22 cellular contexts compared by ENCODE assay signal in the genomic region with DNA sequence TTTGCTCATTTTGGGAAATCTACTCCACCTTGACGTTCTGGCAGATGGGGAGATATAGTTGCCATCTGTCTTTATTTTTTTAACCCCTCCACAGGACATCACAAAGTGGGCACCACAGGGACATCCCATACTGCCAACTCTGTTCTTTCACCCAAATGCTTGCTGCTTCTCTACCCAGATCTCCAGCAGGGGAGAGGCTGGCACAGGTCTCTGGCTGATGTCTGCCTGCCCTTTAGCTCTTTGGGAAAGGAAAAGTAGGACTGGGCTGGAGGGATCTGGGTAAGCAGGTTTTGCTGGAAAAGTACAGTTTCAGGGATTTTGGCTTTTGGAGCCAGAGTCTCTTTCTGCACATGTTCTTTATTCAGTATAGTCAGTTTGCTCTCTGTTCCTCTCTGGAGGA.
DNase-seq lines count a peak whose midpoint lies in the region; ATAC-seq, FAIRE-seq and TF ChIP-seq lines count a peak whose summit lies in the region.
"Had no signal": no experiment of that assay in that cellular context is flagged by ENCODE, and none has a peak within 500 bp of the region (broad histone marks: within the 10 kb centered on the region; RNA-seq: fewer than 3 reads in every experiment).

No MANE protein-coding gene starts in this region.

- H3K36me3 Mint-ChIP-seq in stimulated activated naive CD8-positive, alpha-beta T cell treated with anti-CD3 and anti-CD28 coated beads, Interleukin-15, Interleukin-2, amounts not matched to agents 100 ng/mL and 50 ng/mL, for 24 hours (ENCODE audit: low read depth): peaks cover 7% of the 10 kb centered on the region
- peaks cover 57% of the 10 kb centered on the region for H3K36me3 Mint-ChIP-seq in central memory CD8-positive, alpha-beta T cell (ENCODE audit: insufficient read depth)

- no peaks in the 10 kb centered on the region for H3K27me3 ChIP-seq in neutrophil
- H3K27me3 ChIP-seq in stomach: no peaks in the 10 kb centered on the region
- peaks cover 3% of the 10 kb centered on the region; the same call in 1 of the 2 replicates for H3K27me3 ChIP-seq in HAP-1 (ENCODE audit: low read depth)

- H3K9me3 ChIP-seq in neutrophil (no peaks in the 10 kb centered on the region), stomach (no peaks in the 10 kb centered on the region), HAP-1 (no peaks in the 10 kb centered on the region)

- in situ Hi-C loops in HAP-1 (cut with MboI; ENCODE audit: low sequenced_read_pairs): no loop called here

- WGBS in stomach, 5 donors: 26 to 36% (median 35%) methylated on average over 1 of the region's 1 CpG

- no peak for ATAC-seq in stimulated activated naive CD8-positive, alpha-beta T cell treated with anti-CD3 and anti-CD28 coated beads, Interleukin-15, Interleukin-2, amounts not matched to agents 100 U/mL and 50 U/mL, for 24 hours
- ATAC-seq in central memory CD8-positive, alpha-beta T cell (replicated peaks; ENCODE audit: extremely low read depth, poor library complexity, severe bottlenecking): no peak
- ATAC-seq: GM12878, K562 had no signal

- H3K4me1 ChIP-seq in neutrophil (ENCODE audit: control insufficient read depth in 1 of 2, insufficient read depth in 1 of 2, low read depth in 1 of 2, low read length in 1 of 2) (no peaks in the 10 kb centered on the region), stomach (no peaks in the 10 kb centered on the region), HAP-1 (no peaks in the 10 kb centered on the region)

- TF ChIP-seq EP300 in stomach (IDR thresholded peaks at IDR 0.05): no peak

- no peaks in the 10 kb centered on the region for H3K27me3 Mint-ChIP-seq in stimulated activated naive CD8-positive, alpha-beta T cell treated with anti-CD3 and anti-CD28 coated beads, Interleukin-15, Interleukin-2, amounts not matched to agents 100 ng/mL and 50 ng/mL, for 24 hours
- no peaks in the 10 kb centered on the region for H3K27me3 Mint-ChIP-seq in central memory CD8-positive, alpha-beta T cell

- peaks cover 92% of the 10 kb centered on the region for H3K36me3 ChIP-seq in neutrophil
- H3K36me3 ChIP-seq in stomach: no peaks in the 10 kb centered on the region
- no peaks in the 10 kb centered on the region for H3K36me3 ChIP-seq in HAP-1 (replicated peaks)

- H3K4me3 ChIP-seq in neutrophil (ENCODE audit: low read depth in 1 of 2, low read length in 1 of 2) (no peak overlapping the region), stomach (no peak overlapping the region), HAP-1 (no peak overlapping the region)
- H3K4me3 ChIP-seq: GM12878, K562, SK-N-MC had no signal

- no peaks in the 10 kb centered on the region for H3K9me3 Mint-ChIP-seq in stimulated activated naive CD8-positive, alpha-beta T cell treated with anti-CD3 and anti-CD28 coated beads, Interleukin-15, Interleukin-2, amounts not matched to agents 100 ng/mL and 50 ng/mL, for 24 hours
- H3K9me3 Mint-ChIP-seq in central memory CD8-positive, alpha-beta T cell: no peaks in the 10 kb centered on the region

- no peak overlapping the region for H3K4me3 Mint-ChIP-seq in stimulated activated naive CD8-positive, alpha-beta T cell treated with anti-CD3 and anti-CD28 coated beads, Interleukin-15, Interleukin-2, amounts not matched to agents 100 ng/mL and 50 ng/mL, for 24 hours
- no peak overlapping the region for H3K4me3 Mint-ChIP-seq in central memory CD8-positive, alpha-beta T cell

- TF ChIP-seq CTCF in neutrophil (IDR thresholded peaks at IDR 0.05) (no peak), stomach (IDR thresholded peaks at IDR 0.05) (no peak)

- no peaks in the 10 kb centered on the region for H3K4me1 Mint-ChIP-seq in stimulated activated naive CD8-positive, alpha-beta T cell treated with anti-CD3 and anti-CD28 coated beads, Interleukin-15, Interleukin-2, amounts not matched to agents 100 ng/mL and 50 ng/mL, for 24 hours (ENCODE audit: low read depth)
- H3K4me1 Mint-ChIP-seq in central memory CD8-positive, alpha-beta T cell: no peaks in the 10 kb centered on the region

- DNase-seq in stimulated activated naive CD8-positive, alpha-beta T cell treated with anti-CD3 and anti-CD28 coated beads, Interleukin-15, Interleukin-2, amounts not matched to agents 100 U/mL and 50 U/mL, for 24 hours: no peak
- DNase-seq in central memory CD8-positive, alpha-beta T cell (ENCODE audit: low spot score in 2 of 2): no peak
- no peak for DNase-seq in H54 (ENCODE audit: insufficient read length, low spot score)
- DNase-seq in stomach: no peak
- DNase-seq in putamen (ENCODE audit: low spot score): no peak
- no peak for DNase-seq in HAP-1 (ENCODE audit: low spot score in 2 of 2)
- DNase-seq: AML-193, DMS153, GF-D8, NCI-H1105, NCI-H2107, NCI-H774, OCI-M1, Right ventricle myocardium superior had no signal

- H3K27ac ChIP-seq in neutrophil: peak overlapping the region; percentile 42
- no peak overlapping the region for H3K27ac ChIP-seq in stomach
- H3K27ac ChIP-seq: 22Rv1, C4-2B, SK-N-MC had no signal

- peak overlapping the region; percentile 9 for H3K27ac Mint-ChIP-seq in stimulated activated naive CD8-positive, alpha-beta T cell treated with anti-CD3 and anti-CD28 coated beads, Interleukin-15, Interleukin-2, amounts not matched to agents 100 ng/mL and 50 ng/mL, for 24 hours
- peak overlapping the region; percentile 72 for H3K27ac Mint-ChIP-seq in central memory CD8-positive, alpha-beta T cell (ENCODE audit: low read depth)

- no peak for FAIRE-seq in H54 (lab: Jason Lieb, UNC)
- FAIRE-seq: GM12878, H1, K562 had no signal

- TF ChIP-seq POLR2A in H54 (IDR thresholded peaks at IDR 0.05; ENCODE audit: low read depth, low read length): no peak
- TF ChIP-seq POLR2A in stomach (IDR thresholded peaks at IDR 0.05): no peak

- intact Hi-C loops in stomach (cut with DNase I; ENCODE audit: low total_unique reads): no loop called here
